9 cellular contexts compared by ENCODE assay signal in genomic region chr14:23667134-23667533, GRCh38. TPM values are rescaled to one million over a fixed set of nuclear protein-coding genes. Genes with fewer than 3 reads are reported as not detected.
"Had no signal": no experiment of that assay in that cellular context is flagged by ENCODE, and none has a peak within 500 bp of the region (broad histone marks: within the 10 kb centered on the region; RNA-seq: fewer than 3 reads in every experiment).

No MANE protein-coding gene starts in this region.

- ATAC-seq: HCT116, K562 had no signal

- H3K4me3 ChIP-seq: GM23248, HAP-1, K562 had no signal

- DNase-seq: GM23248, GOT3, H7, HFFc6, IMR-90 had no signal

- H3K36me3 ChIP-seq: HAP-1 had no signal

- H3K4me1 ChIP-seq: HAP-1 had no signal

- FAIRE-seq: K562 had no signal

- H3K9ac ChIP-seq: GM23248 had no signal

- H3K9me3 ChIP-seq: HAP-1 had no signal

- H2AFZ ChIP-seq: GM23248 had no signal

- H3K27ac ChIP-seq: GM23248, HL-60 had no signal

RNA-seq across cellular contexts. Expression of gene DHRS2, which starts 31.0 kb away (rescaled TPM):
- total RNA-seq: GM23248 had no signal
- polyA plus RNA-seq: GM23248 had no signal
